9 cellular contexts compared by ENCODE assay signal in genomic region chr1:8427493-8427892, GRCh38.
DNase-seq lines count a peak whose midpoint lies in the region; ATAC-seq and TF ChIP-seq lines count a peak whose summit lies in the region.
"Had no signal": no experiment of that assay in that cellular context is flagged by ENCODE, and none has a peak within 500 bp of the region (broad histone marks: within the 10 kb centered on the region; RNA-seq: fewer than 3 reads in every experiment).

No MANE protein-coding gene starts in this region.

- in situ Hi-C loops in HAP-1 (cut with MboI; ENCODE audit: low sequenced_read_pairs) = no loop called here

- H3K27me3 ChIP-seq in esophagus muscularis mucosa (no peaks in the 10 kb centered on the region), HAP-1 (ENCODE audit: low read depth) (no peaks in the 10 kb centered on the region)

- H3K4me3 ChIP-seq in esophagus muscularis mucosa (no peak overlapping the region), HAP-1 (no peak overlapping the region)

- ATAC-seq in GM18508 (IDR thresholded peaks at IDR 0.05; ENCODE audit: insufficient read depth, unreplicated experiment) (peak; percentile 31), GM21825 (IDR thresholded peaks at IDR 0.05; ENCODE audit: unreplicated experiment) (peak; percentile 45)

- no peaks in the 10 kb centered on the region for H3K27me3 Mint-ChIP-seq in MCF 10A (ENCODE audit: insufficient read depth, unreplicated experiment)

- no peak overlapping the region for H3K27ac Mint-ChIP-seq in MCF 10A (ENCODE audit: low read depth, unreplicated experiment)

- peak; percentile 81 to 94 for DNase-seq in NOMO-1 (lab: John Stamatoyannopoulos, UW; ENCODE audit: unreplicated experiment in 2 of 2)
- DNase-seq in esophagus muscularis mucosa (ENCODE audit: extremely low spot score) = no peak
- no peak for DNase-seq in HAP-1 (ENCODE audit: low spot score in 2 of 2)
- DNase-seq in HPDE6-E6E7 (ENCODE audit: extremely low spot score) = no peak
- no peak for DNase-seq in islet precursor cell
- DNase-seq in MCF 10A (ENCODE audit: unreplicated experiment) = no peak
- DNase-seq: IMR-90 had no signal

- peak overlapping the region; percentile 40 to 51 (median 46) for H3K27ac ChIP-seq in esophagus muscularis mucosa (replicated peaks in 1 of 4)

- no peak for TF ChIP-seq EP300 in esophagus muscularis mucosa (IDR thresholded peaks at IDR 0.05)

- H3K36me3 Mint-ChIP-seq in MCF 10A (ENCODE audit: insufficient read depth, unreplicated experiment) = peaks cover 12% of the 10 kb centered on the region

- POLR2A ChIA-PET in MCF 10A (lab: Yijun Ruan, JAX) = interaction anchor here (0.6 to 1.4 kb wide), 3 partner anchors 28 to 280 kb away, joined by 3 to 8 read pairs (median 4); no protein-coding TSS in a partner anchor

- intact Hi-C loops in esophagus muscularis mucosa (cut with DNase I) (no loop called here), MCF 10A (cut with micrococcal nuclease) (no loop called here)

- H3K9me3 ChIP-seq in esophagus muscularis mucosa = no peaks in the 10 kb centered on the region
- no peaks in the 10 kb centered on the region for H3K9me3 ChIP-seq in HAP-1

- no peaks in the 10 kb centered on the region for H3K36me3 ChIP-seq in esophagus muscularis mucosa
- H3K36me3 ChIP-seq in HAP-1 (replicated peaks) = no peaks in the 10 kb centered on the region

- no TSS peak for BruUV-seq in MCF 10A (replicated peaks; lab: Mats Ljungman, UMichigan)

- no peaks in the 10 kb centered on the region for H3K9me3 Mint-ChIP-seq in MCF 10A (ENCODE audit: unreplicated experiment)

- TF ChIP-seq CTCF in esophagus muscularis mucosa (IDR thresholded peaks at IDR 0.05) = no peak
- TF ChIP-seq CTCF in MCF 10A (IDR thresholded peaks at IDR 0.05; ENCODE audit: unreplicated experiment) = no peak

- H3K4me1 ChIP-seq in esophagus muscularis mucosa (peaks cover 23 to 71% (median 32%) of the 10 kb centered on the region in 4 donors), HAP-1 (peaks cover 9% of the 10 kb centered on the region)

- TF ChIP-seq POLR2A in esophagus muscularis mucosa (IDR thresholded peaks at IDR 0.05; ENCODE audit: low read depth) = no peak

- no peak overlapping the region for H3K4me3 Mint-ChIP-seq in MCF 10A (ENCODE audit: unreplicated experiment)

- WGBS in esophagus muscularis mucosa = 72% methylated on average over 5 of the region's 5 CpGs

- peaks cover 6% of the 10 kb centered on the region for H3K4me1 Mint-ChIP-seq in MCF 10A (ENCODE audit: insufficient read depth, unreplicated experiment)

- CTCF ChIA-PET in MCF 10A (lab: Yijun Ruan, JAX) = interaction anchor here (0.6 kb wide), 2 partner anchors 60 to 254 kb away, joined by 3 to 5 read pairs; no protein-coding TSS in a partner anchor

Comparison
In these comparisons a context has a peak if more than half of its experiments do, and no peak if none do; other contexts are left out.
1. DNase-seq: peak in NOMO-1 (2 of 2); none in esophagus muscularis mucosa (single experiment), HAP-1 (0 of 2), HPDE6-E6E7 (single experiment), islet precursor cell (single experiment) and MCF 10A (single experiment).